27 cellular contexts compared by ENCODE assay signal in the genomic region with DNA sequence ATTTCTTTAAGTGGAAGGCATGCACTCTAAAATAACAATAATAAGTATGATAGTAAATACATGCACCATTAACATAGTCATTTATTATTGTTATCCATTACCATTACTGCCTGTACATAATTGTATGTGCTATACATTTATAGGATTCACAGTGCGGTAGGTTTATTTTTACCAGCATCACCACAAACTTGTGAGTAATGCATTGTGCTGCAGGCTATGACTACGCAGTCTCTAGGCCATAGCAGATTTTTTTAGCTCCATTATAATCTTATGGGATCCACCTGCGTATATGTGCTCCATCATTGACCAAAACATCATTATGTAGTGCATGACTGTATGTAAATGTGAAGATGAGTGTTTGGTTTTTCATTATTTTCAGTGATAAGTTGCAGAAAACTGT.
"Had no signal": no experiment of that assay in that cellular context is flagged by ENCODE, and none has a peak within 500 bp of the region (broad histone marks: within the 10 kb centered on the region; RNA-seq: fewer than 3 reads in every experiment).

No MANE protein-coding gene starts in this region.

- FAIRE-seq: islet of Langerhans had no signal

- H3K9me3 ChIP-seq: left ventricle myocardium inferior, ovary, prostate gland, suprapubic skin, thoracic aorta, tibial artery, uterus had no signal

- H3K4me1 ChIP-seq: prostate gland, suprapubic skin, uterus had no signal

- DNase-seq: hippocampal formation; immature natural killer cell; kidney; left ventricle myocardium inferior; mesendoderm; naive B cell; natural killer cell; nephron progenitor cell; ovary; posterior cingulate gyrus; retina; right cardiac atrium; stimulated activated CD4-positive, alpha-beta T cell treated with anti-CD3 and anti-CD28 coated beads, Interleukin-12 subunit alpha, Interleukin-12 subunit beta, amount 100 ng/mL, for 4 hours; stimulated activated CD4-positive, alpha-beta T cell treated with anti-CD3 and anti-CD28 coated beads, Interleukin-15, amount 100 ng/mL, for 24 hours; stimulated activated CD4-positive, alpha-beta T cell treated with anti-CD3 and anti-CD28 coated beads, Interleukin-2, amount 100 ng/mL, for 24 hours; stimulated activated CD4-positive, alpha-beta T cell treated with anti-CD3 and anti-CD28 coated beads, Interleukin-4, amount 100 ng/mL, for 1 hour; stimulated activated naive B cell treated with anti-CD40 and anti-IgM and Interleukin-4, amounts not matched to agents 10 μg/mL and 1 μg/mL and 100 μg/mL, for 72 hours; tibial artery; uterus had no signal

- ATAC-seq: natural killer cell, right cardiac atrium, sciatic nerve had no signal

- H3K4me2 ChIP-seq: neural progenitor cell had no signal

- H3K27me3 ChIP-seq: neural progenitor cell, ovary, suprapubic skin, tibial artery, uterus had no signal

- H3K4me3 ChIP-seq: left ventricle myocardium inferior, lung, neural progenitor cell, ovary, prostate gland, skin epidermis, suprapubic skin, thoracic aorta, tibial artery, uterus had no signal

- H3K9ac ChIP-seq: neural progenitor cell had no signal

- H3K27ac ChIP-seq: left ventricle myocardium inferior, neural progenitor cell, ovary, prostate gland, skin epidermis, suprapubic skin, thoracic aorta, tibial artery, uterus had no signal

- H3K36me3 ChIP-seq: left ventricle myocardium inferior, neural progenitor cell, ovary, prostate gland, suprapubic skin, thoracic aorta, tibial artery, uterus had no signal

- H2AFZ ChIP-seq: neural progenitor cell had no signal
